Comparison of ENCODE assay signal across 21 cellular contexts in the genomic region with DNA sequence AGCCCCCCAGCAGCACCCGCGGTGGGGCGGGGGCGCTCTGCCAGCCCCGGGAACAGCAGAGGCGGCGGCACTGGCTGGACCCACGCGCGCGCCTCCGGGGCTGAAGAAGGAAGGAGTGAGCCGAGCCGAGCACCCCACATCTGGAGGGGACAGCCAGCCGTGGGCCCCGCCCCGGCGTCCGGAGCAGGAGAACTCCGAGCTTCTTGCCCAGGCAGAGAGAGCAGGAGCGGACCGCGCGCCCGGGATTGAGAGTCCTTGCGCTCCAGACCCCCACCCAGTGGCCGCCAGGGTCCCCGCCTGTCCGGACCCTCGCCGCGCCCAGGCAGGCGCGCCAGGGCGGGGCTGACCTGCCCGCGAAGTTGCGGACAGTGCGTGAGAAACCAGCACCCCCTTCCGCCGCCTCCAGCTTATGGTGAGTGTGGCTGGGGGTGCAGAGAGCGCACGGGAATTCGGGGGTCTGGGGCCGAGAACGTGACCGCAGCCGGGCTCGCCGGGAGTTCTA.
DNase-seq lines count a peak whose midpoint lies in the region; ATAC-seq and TF ChIP-seq lines count a peak whose summit lies in the region.
"Had no signal": no experiment of that assay in that cellular context is flagged by ENCODE, and none has a peak within 500 bp of the region (broad histone marks: within the 10 kb centered on the region; RNA-seq: fewer than 3 reads in every experiment).

No MANE protein-coding gene starts in this region.

- no peak for ATAC-seq in left ventricle myocardium superior
- no peak for ATAC-seq in activated CD8-positive, alpha-beta T cell treated with anti-CD3 and anti-CD28 coated beads for 36 hours
- ATAC-seq: activated CD8-positive, alpha-beta memory T cell treated with anti-CD3 and anti-CD28 coated beads, Interleukin-2, amount 10 ng/mL, durations not matched to agents 7 days and 5 days; esophagus mucosa; HepG2 had no signal

- no peak overlapping the region for H3K27ac ChIP-seq in left ventricle myocardium inferior (replicated peaks)
- H3K27ac ChIP-seq: right lobe of liver had no signal

- TF ChIP-seq CTCF in left ventricle myocardium inferior (IDR thresholded peaks at IDR 0.05; ENCODE audit: borderline replicate concordance) (no peak), Caco-2 (IDR thresholded peaks at IDR 0.05; ENCODE audit: insufficient read depth in 1 of 2, low read depth in 1 of 2, low read length in 1 of 2, severe bottlenecking in 1 of 2, unreplicated experiment in 1 of 2) (no peak)
- no peak for TF ChIP-seq CTCF in activated CD8-positive, alpha-beta T cell treated with anti-CD3 and anti-CD28 coated beads for 36 hours (IDR thresholded peaks at IDR 0.05)

- POLR2A ChIA-PET in activated CD8-positive, alpha-beta T cell treated with anti-CD3 and anti-CD28 coated beads for 36 hours (lab: Charles Lee) = no interaction called here
- POLR2A ChIA-PET in Caco-2 (lab: Charles Lee) = no interaction called here

- H3K4me1 ChIP-seq in left ventricle myocardium inferior (peaks cover 10% of the 10 kb centered on the region), Caco-2 (no peaks in the 10 kb centered on the region)
- H3K4me1 ChIP-seq: right lobe of liver had no signal

- H3K4me3 ChIP-seq in left ventricle myocardium inferior (peak overlapping the region; percentile 21), Caco-2 (ENCODE audit: low read depth, low read length) (no peak overlapping the region)
- H3K4me3 ChIP-seq: right lobe of liver had no signal

- H3K9me3 Mint-ChIP-seq in activated CD8-positive, alpha-beta T cell treated with anti-CD3 and anti-CD28 coated beads for 36 hours = peaks cover 5% of the 10 kb centered on the region
- no peaks in the 10 kb centered on the region for H3K9me3 Mint-ChIP-seq in Caco-2 (ENCODE audit: unreplicated experiment)
- H3K9me3 Mint-ChIP-seq: stimulated activated naive CD8-positive, alpha-beta T cell treated with anti-CD3 and anti-CD28 coated beads, Interleukin-15, Interleukin-2, amounts not matched to agents 100 ng/mL and 50 ng/mL, for 24 hours had no signal

- H3K36me3 Mint-ChIP-seq in activated CD8-positive, alpha-beta T cell treated with anti-CD3 and anti-CD28 coated beads for 36 hours (ENCODE audit: low read depth) = no peaks in the 10 kb centered on the region
- H3K36me3 Mint-ChIP-seq in Caco-2 (ENCODE audit: insufficient read depth, unreplicated experiment) = no peaks in the 10 kb centered on the region
- H3K36me3 Mint-ChIP-seq: activated CD8-positive, alpha-beta memory T cell treated with anti-CD3 and anti-CD28 coated beads, Interleukin-2, amount 10 ng/mL, durations not matched to agents 7 days and 5 days; CD4-positive, alpha-beta memory T cell had no signal

- CTCF ChIA-PET in activated CD8-positive, alpha-beta T cell treated with anti-CD3 and anti-CD28 coated beads for 36 hours (lab: Charles Lee) = no interaction called here
- CTCF ChIA-PET in Caco-2 (lab: Charles Lee) = no interaction called here

- intact Hi-C loops in left ventricle myocardium inferior (cut with micrococcal nuclease) = no loop called here
- intact Hi-C loops in left ventricle myocardium superior (cut with micrococcal nuclease) = no loop called here
- intact Hi-C loops in activated CD8-positive, alpha-beta T cell treated with anti-CD3 and anti-CD28 coated beads for 36 hours (cut with micrococcal nuclease) = no loop called here
- intact Hi-C loops in Caco-2 (cut with micrococcal nuclease; ENCODE audit: unreplicated experiment) = no loop called here

- DNase-seq in left ventricle myocardium inferior (no peak), left ventricle myocardium superior (no peak), ecto neural progenitor cell (ENCODE audit: low spot score) (peak; percentile 76), left kidney (ENCODE audit: low read depth, low spot score) (peak; percentile 60), OCI-M1 (lab: John Stamatoyannopoulos, UW) (no peak), Caco-2 (no peak), GM19240 (ENCODE audit: insufficient read length, low spot score) (no peak)
- DNase-seq in activated CD8-positive, alpha-beta T cell treated with anti-CD3 and anti-CD28 coated beads for 36 hours = no peak
- DNase-seq: activated CD4-positive, alpha-beta T cell treated with anti-CD3 and anti-CD28 coated beads for 1 hour; activated CD8-positive, alpha-beta memory T cell treated with anti-CD3 and anti-CD28 coated beads, Interleukin-2, amount 10 ng/mL, durations not matched to agents 7 days and 5 days; aorta; CD4-positive, alpha-beta memory T cell; dermis blood vessel endothelial cell; HFFc6; NCI-H345; right lobe of liver; SHP77 treated with DMSO at 0.1 percent for 48 hours; T-helper 9 cell had no signal

- H3K27me3 ChIP-seq in left ventricle myocardium inferior (ENCODE audit: low read depth) (peaks cover 72% of the 10 kb centered on the region), Caco-2 (replicated peaks; ENCODE audit: control insufficient read depth, insufficient read depth, low read length) (no peaks in the 10 kb centered on the region)
- H3K27me3 ChIP-seq: right lobe of liver had no signal

- H3K27me3 Mint-ChIP-seq in activated CD8-positive, alpha-beta T cell treated with anti-CD3 and anti-CD28 coated beads for 36 hours = peaks cover 14% of the 10 kb centered on the region
- no peaks in the 10 kb centered on the region for H3K27me3 Mint-ChIP-seq in Caco-2 (ENCODE audit: insufficient read depth, unreplicated experiment)

- H3K9me3 ChIP-seq in left ventricle myocardium inferior (replicated peaks) (peaks cover 17% of the 10 kb centered on the region), Caco-2 (no peaks in the 10 kb centered on the region)
- H3K9me3 ChIP-seq: right lobe of liver had no signal

- no peaks in the 10 kb centered on the region for H3K4me1 Mint-ChIP-seq in activated CD8-positive, alpha-beta T cell treated with anti-CD3 and anti-CD28 coated beads for 36 hours (ENCODE audit: low read depth)
- H3K4me1 Mint-ChIP-seq in Caco-2 (ENCODE audit: low read depth, unreplicated experiment) = no peaks in the 10 kb centered on the region
- H3K4me1 Mint-ChIP-seq: activated CD8-positive, alpha-beta memory T cell treated with anti-CD3 and anti-CD28 coated beads, Interleukin-2, amount 10 ng/mL, durations not matched to agents 7 days and 5 days; CD4-positive, alpha-beta memory T cell had no signal

- no peak overlapping the region for H3K4me3 Mint-ChIP-seq in activated CD8-positive, alpha-beta T cell treated with anti-CD3 and anti-CD28 coated beads for 36 hours
- no peak overlapping the region for H3K4me3 Mint-ChIP-seq in Caco-2 (ENCODE audit: unreplicated experiment)
- H3K4me3 Mint-ChIP-seq: activated CD8-positive, alpha-beta memory T cell treated with anti-CD3 and anti-CD28 coated beads, Interleukin-2, amount 10 ng/mL, durations not matched to agents 7 days and 5 days; CD4-positive, alpha-beta memory T cell; HFFc6; stimulated activated naive CD8-positive, alpha-beta T cell treated with anti-CD3 and anti-CD28 coated beads, Interleukin-15, Interleukin-2, amounts not matched to agents 100 ng/mL and 50 ng/mL, for 24 hours had no signal

- H3K36me3 ChIP-seq in left ventricle myocardium inferior (no peaks in the 10 kb centered on the region), Caco-2 (ENCODE audit: control insufficient read depth, insufficient read depth, low read length) (no peaks in the 10 kb centered on the region)
- H3K36me3 ChIP-seq: right lobe of liver had no signal

- BruUV-seq in Caco-2 (replicated peaks; lab: Mats Ljungman, UMichigan) = no TSS peak

- no peak overlapping the region for H3K27ac Mint-ChIP-seq in activated CD8-positive, alpha-beta T cell treated with anti-CD3 and anti-CD28 coated beads for 36 hours
- H3K27ac Mint-ChIP-seq in Caco-2 (ENCODE audit: unreplicated experiment) = no peak overlapping the region
- H3K27ac Mint-ChIP-seq: activated CD8-positive, alpha-beta memory T cell treated with anti-CD3 and anti-CD28 coated beads, Interleukin-2, amount 10 ng/mL, durations not matched to agents 7 days and 5 days; CD4-positive, alpha-beta memory T cell; HFFc6; stimulated activated naive CD8-positive, alpha-beta T cell treated with anti-CD3 and anti-CD28 coated beads, Interleukin-15, Interleukin-2, amounts not matched to agents 100 ng/mL and 50 ng/mL, for 24 hours had no signal

Comparison
In these comparisons a context has a peak if more than half of its experiments do, and no peak if none do; other contexts are left out.
1. DNase-seq: peak in ecto neural progenitor cell (single experiment) and left kidney (single experiment); none in left ventricle myocardium inferior (single experiment), left ventricle myocardium superior (single experiment), activated CD8-positive, alpha-beta T cell treated with anti-CD3 and anti-CD28 coated beads for 36 hours (single experiment), OCI-M1 (single experiment), Caco-2 (0 of 2) and GM19240 (single experiment).